1 cellular context compared by ENCODE assay signal in the genomic region with DNA sequence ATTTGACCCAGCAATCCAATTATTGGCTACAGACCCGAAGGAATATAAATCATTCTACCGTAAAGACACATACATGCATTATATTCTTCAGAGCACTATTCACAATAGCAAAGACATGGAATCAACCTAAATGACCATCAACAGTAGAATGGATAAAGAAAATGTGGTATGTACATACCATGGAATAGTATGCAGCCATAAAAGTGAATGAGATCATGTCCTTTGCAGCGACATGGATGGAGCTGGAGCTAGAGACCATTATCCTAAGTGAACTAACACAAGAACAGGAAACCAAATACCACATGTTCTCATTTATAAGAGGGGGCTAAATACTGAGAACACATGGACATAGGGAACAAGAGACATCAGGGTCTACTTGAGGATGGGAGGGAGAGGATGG.
TF ChIP-seq lines count a peak whose summit lies in the region.

No MANE protein-coding gene starts in this region.

TF ChIP-seq in A549, 52 proteins besides CTCF, POLR2A, EP300 and RAD21 (continued from another document):
- TF ChIP-seq ZFP36 (IDR thresholded peaks at IDR 0.05; ENCODE audit: borderline replicate concordance, partially characterized antibody) (no peak), KDM5A (IDR thresholded peaks at IDR 0.05) (no peak), ATOH8 (CRISPR knock-in tag; IDR thresholded peaks at IDR 0.05; ENCODE audit: low read depth) (no peak), KDM1A (IDR thresholded peaks at IDR 0.05; ENCODE audit: low read depth) (no peak)
- TF ChIP-seq, protein P1, sequence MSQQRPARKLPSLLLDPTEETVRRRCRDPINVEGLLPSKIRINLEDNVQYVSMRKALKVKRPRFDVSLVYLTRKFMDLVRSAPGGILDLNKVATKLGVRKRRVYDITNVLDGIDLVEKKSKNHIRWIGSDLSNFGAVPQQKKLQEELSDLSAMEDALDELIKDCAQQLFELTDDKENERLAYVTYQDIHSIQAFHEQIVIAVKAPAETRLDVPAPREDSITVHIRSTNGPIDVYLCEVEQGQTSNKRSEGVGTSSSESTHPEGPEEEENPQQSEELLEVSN (IDR thresholded peaks at IDR 0.05; ENCODE audit: borderline replicate concordance, low read depth), result no peak
